ENCODE assay signal across 23 cellular contexts in the genomic region with DNA sequence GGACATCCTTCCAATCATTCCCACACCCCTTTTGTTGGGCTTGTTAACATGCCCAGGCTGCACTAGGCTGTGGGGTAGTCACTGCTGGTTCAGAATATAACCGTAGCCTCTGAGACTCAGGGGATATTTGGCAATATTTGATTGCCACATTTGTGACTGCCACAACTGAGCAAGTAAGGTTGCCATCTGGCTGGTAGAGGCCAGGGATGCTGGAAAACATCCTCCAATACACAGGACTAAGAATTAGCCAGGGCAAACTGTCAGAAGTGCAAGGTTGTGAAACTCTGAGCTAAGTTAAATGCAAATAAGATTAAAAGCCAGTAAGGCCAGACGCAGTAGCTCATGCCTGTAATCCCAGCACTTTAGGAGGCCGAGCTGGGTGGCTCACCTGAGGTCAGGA.
DNase-seq lines count a peak whose midpoint lies in the region; ATAC-seq and TF ChIP-seq lines count a peak whose summit lies in the region.
"Had no signal": no experiment of that assay in that cellular context is flagged by ENCODE, and none has a peak within 500 bp of the region (broad histone marks: within the 10 kb centered on the region; RNA-seq: fewer than 3 reads in every experiment).

No MANE protein-coding gene starts in this region.

- H3K36me3 Mint-ChIP-seq in activated T-helper 2 cell treated with anti-CD3 and anti-CD28 coated beads, Interferon-gamma antibody, Interleukin-2, Interleukin-4, amounts not matched to agents 10 μg/mL and 5 μg/mL and 100 μg/mL, durations not matched to agents 14 hours and 24 hours and 36 hours (ENCODE audit: low read depth), result peaks cover 58% of the 10 kb centered on the region
- H3K36me3 Mint-ChIP-seq in memory B cell, result peaks cover 36% of the 10 kb centered on the region
- H3K36me3 Mint-ChIP-seq in stimulated activated effector memory CD8-positive, alpha-beta T cell treated with anti-CD3 and anti-CD28 coated beads, Interleukin-12 subunit alpha, Interleukin-12 subunit beta, amount 100 ng/mL, for 72 hours, result peaks cover 95% of the 10 kb centered on the region
- H3K36me3 Mint-ChIP-seq in activated naive CD4-positive, alpha-beta T cell treated with anti-CD3 and anti-CD28 coated beads, Interleukin-2, amount 50 U/mL, for 72 hours, result peaks cover 5 to 21% of the 10 kb centered on the region in 2 donors

- TF ChIP-seq CTCF in NB4 (IDR thresholded peaks at IDR 0.05; ENCODE audit: low read depth, low read length), result no peak

- peak; percentile 37 for DNase-seq in G401 (ENCODE audit: low spot score)
- DNase-seq in NB4 (ENCODE audit: low read depth), result peak; percentile 79
- no peak for DNase-seq in activated T-helper 2 cell treated with anti-CD3 and anti-CD28 coated beads, Interferon-gamma antibody, Interleukin-2, Interleukin-4, amounts not matched to agents 10 μg/mL and 5 μg/mL and 100 μg/mL, durations not matched to agents 14 hours and 24 hours and 36 hours (ENCODE audit: low spot score)
- DNase-seq in memory B cell (ENCODE audit: low spot score in 2 of 2), result no peak
- no peak for DNase-seq in stimulated activated effector memory CD8-positive, alpha-beta T cell treated with anti-CD3 and anti-CD28 coated beads, Interleukin-12 subunit alpha, Interleukin-12 subunit beta, amount 100 ng/mL, for 72 hours (ENCODE audit: low spot score in 2 of 2)
- no peak for DNase-seq in activated naive CD4-positive, alpha-beta T cell treated with anti-CD3 and anti-CD28 coated beads, Interleukin-2, amount 50 U/mL, for 72 hours (ENCODE audit: low spot score in 2 of 2)
- no peak for DNase-seq in C1 segment of cervical spinal cord (lab: John Stamatoyannopoulos, UW)
- DNase-seq in hypothalamus (lab: John Stamatoyannopoulos, UW), result no peak
- DNase-seq: activated CD4-positive, CD25-positive, alpha-beta regulatory T cell; activated CD8-positive, alpha-beta T cell treated with anti-CD3 and anti-CD28 coated beads for 36 hours; activated naive CD4-positive, alpha-beta T cell treated with anti-CD3 and anti-CD28 coated beads for 36 hours; anterior cingulate cortex; CD8-positive, alpha-beta memory T cell; central memory CD4-positive, alpha-beta T cell; gastrocnemius medialis; H7; naive thymus-derived CD8-positive, alpha-beta T cell; NCI-H1694 treated with DMSO at 0.1 percent for 48 hours; NCI-H2227 treated with DMSO at 0.1 percent for 48 hours; NCI-H748 treated with DMSO at 0.1 percent for 48 hours; PC-3; T-helper 2 cell had no signal

- ATAC-seq in memory B cell (ENCODE audit: low read depth), result no peak
- no peak for ATAC-seq in stimulated activated effector memory CD8-positive, alpha-beta T cell treated with anti-CD3 and anti-CD28 coated beads, Interleukin-12 subunit alpha, Interleukin-12 subunit beta, amount 100 ng/mL, for 72 hours
- ATAC-seq in activated naive CD4-positive, alpha-beta T cell treated with anti-CD3 and anti-CD28 coated beads, Interleukin-2, amount 50 U/mL, for 72 hours, result no peak
- ATAC-seq: activated CD8-positive, alpha-beta T cell treated with anti-CD3 and anti-CD28 coated beads for 36 hours; naive thymus-derived CD8-positive, alpha-beta T cell; PC-3; sciatic nerve had no signal

- H3K4me1 Mint-ChIP-seq in activated T-helper 2 cell treated with anti-CD3 and anti-CD28 coated beads, Interferon-gamma antibody, Interleukin-2, Interleukin-4, amounts not matched to agents 10 μg/mL and 5 μg/mL and 100 μg/mL, durations not matched to agents 14 hours and 24 hours and 36 hours (ENCODE audit: low read depth), result no peaks in the 10 kb centered on the region
- peaks cover 8% of the 10 kb centered on the region for H3K4me1 Mint-ChIP-seq in memory B cell
- no peaks in the 10 kb centered on the region for H3K4me1 Mint-ChIP-seq in stimulated activated effector memory CD8-positive, alpha-beta T cell treated with anti-CD3 and anti-CD28 coated beads, Interleukin-12 subunit alpha, Interleukin-12 subunit beta, amount 100 ng/mL, for 72 hours

- H3K4me3 Mint-ChIP-seq in activated T-helper 2 cell treated with anti-CD3 and anti-CD28 coated beads, Interferon-gamma antibody, Interleukin-2, Interleukin-4, amounts not matched to agents 10 μg/mL and 5 μg/mL and 100 μg/mL, durations not matched to agents 14 hours and 24 hours and 36 hours (ENCODE audit: low read depth), result no peak overlapping the region
- H3K4me3 Mint-ChIP-seq in memory B cell, result no peak overlapping the region
- H3K4me3 Mint-ChIP-seq in stimulated activated effector memory CD8-positive, alpha-beta T cell treated with anti-CD3 and anti-CD28 coated beads, Interleukin-12 subunit alpha, Interleukin-12 subunit beta, amount 100 ng/mL, for 72 hours, result no peak overlapping the region
- H3K4me3 Mint-ChIP-seq: activated CD8-positive, alpha-beta T cell treated with anti-CD3 and anti-CD28 coated beads for 36 hours; activated naive CD4-positive, alpha-beta T cell treated with anti-CD3 and anti-CD28 coated beads for 36 hours; CD8-positive, alpha-beta memory T cell; naive thymus-derived CD8-positive, alpha-beta T cell had no signal

- peak overlapping the region; percentile 16 for H3K27ac Mint-ChIP-seq in activated T-helper 2 cell treated with anti-CD3 and anti-CD28 coated beads, Interferon-gamma antibody, Interleukin-2, Interleukin-4, amounts not matched to agents 10 μg/mL and 5 μg/mL and 100 μg/mL, durations not matched to agents 14 hours and 24 hours and 36 hours
- peak overlapping the region; percentile 85 for H3K27ac Mint-ChIP-seq in memory B cell
- H3K27ac Mint-ChIP-seq in stimulated activated effector memory CD8-positive, alpha-beta T cell treated with anti-CD3 and anti-CD28 coated beads, Interleukin-12 subunit alpha, Interleukin-12 subunit beta, amount 100 ng/mL, for 72 hours, result no peak overlapping the region
- H3K27ac Mint-ChIP-seq in activated naive CD4-positive, alpha-beta T cell treated with anti-CD3 and anti-CD28 coated beads, Interleukin-2, amount 50 U/mL, for 72 hours, result peak overlapping the region in 1 of 2 donors; percentile 10

- TF ChIP-seq POLR2A in NB4 (IDR thresholded peaks at IDR 0.05; ENCODE audit: extremely low read depth, insufficient read length), result no peak

- no peaks in the 10 kb centered on the region for H3K9me3 Mint-ChIP-seq in activated T-helper 2 cell treated with anti-CD3 and anti-CD28 coated beads, Interferon-gamma antibody, Interleukin-2, Interleukin-4, amounts not matched to agents 10 μg/mL and 5 μg/mL and 100 μg/mL, durations not matched to agents 14 hours and 24 hours and 36 hours
- no peaks in the 10 kb centered on the region for H3K9me3 Mint-ChIP-seq in memory B cell
- H3K9me3 Mint-ChIP-seq in stimulated activated effector memory CD8-positive, alpha-beta T cell treated with anti-CD3 and anti-CD28 coated beads, Interleukin-12 subunit alpha, Interleukin-12 subunit beta, amount 100 ng/mL, for 72 hours, result no peaks in the 10 kb centered on the region
- no peaks in the 10 kb centered on the region for H3K9me3 Mint-ChIP-seq in activated naive CD4-positive, alpha-beta T cell treated with anti-CD3 and anti-CD28 coated beads, Interleukin-2, amount 50 U/mL, for 72 hours
- H3K9me3 Mint-ChIP-seq: activated CD8-positive, alpha-beta T cell treated with anti-CD3 and anti-CD28 coated beads for 36 hours; activated naive CD4-positive, alpha-beta T cell treated with anti-CD3 and anti-CD28 coated beads for 36 hours; CD8-positive, alpha-beta memory T cell; naive thymus-derived CD8-positive, alpha-beta T cell had no signal

- H3K4me3 ChIP-seq in NB4 (ENCODE audit: low read depth, low read length), result no peak overlapping the region
- H3K4me3 ChIP-seq: gastrocnemius medialis had no signal

- intact Hi-C loops in activated T-helper 2 cell treated with anti-CD3 and anti-CD28 coated beads, Interferon-gamma antibody, Interleukin-2, Interleukin-4, amounts not matched to agents 10 μg/mL and 5 μg/mL and 100 μg/mL, durations not matched to agents 14 hours and 24 hours and 36 hours (cut with micrococcal nuclease), result no loop called here

- in situ Hi-C loops in G401 (cut with HindIII; ENCODE audit: low sequenced_read_pairs), result no loop called here

- H3K27me3 Mint-ChIP-seq in activated T-helper 2 cell treated with anti-CD3 and anti-CD28 coated beads, Interferon-gamma antibody, Interleukin-2, Interleukin-4, amounts not matched to agents 10 μg/mL and 5 μg/mL and 100 μg/mL, durations not matched to agents 14 hours and 24 hours and 36 hours (ENCODE audit: low read depth), result no peaks in the 10 kb centered on the region
- no peaks in the 10 kb centered on the region for H3K27me3 Mint-ChIP-seq in memory B cell
- H3K27me3 Mint-ChIP-seq: activated CD8-positive, alpha-beta T cell treated with anti-CD3 and anti-CD28 coated beads for 36 hours; CD8-positive, alpha-beta memory T cell; naive thymus-derived CD8-positive, alpha-beta T cell had no signal

Comparison
In these comparisons a context has a peak if more than half of its experiments do, and no peak if none do; other contexts are left out.
1. DNase-seq: peak in G401 (single experiment) and NB4 (single experiment); none in activated T-helper 2 cell treated with anti-CD3 and anti-CD28 coated beads, Interferon-gamma antibody, Interleukin-2, Interleukin-4, amounts not matched to agents 10 μg/mL and 5 μg/mL and 100 μg/mL, durations not matched to agents 14 hours and 24 hours and 36 hours (single experiment), memory B cell (0 of 2), stimulated activated effector memory CD8-positive, alpha-beta T cell treated with anti-CD3 and anti-CD28 coated beads, Interleukin-12 subunit alpha, Interleukin-12 subunit beta, amount 100 ng/mL, for 72 hours (0 of 2), activated naive CD4-positive, alpha-beta T cell treated with anti-CD3 and anti-CD28 coated beads, Interleukin-2, amount 50 U/mL, for 72 hours (0 of 2), C1 segment of cervical spinal cord (0 of 14) and hypothalamus (0 of 51).